In genomic region chr2:241358470-241358869, GRCh38 we compare ENCODE assay signal across 1 cellular context.
A peak's percentile ranks its signal among the peaks of the same experiment; 100 is the strongest.
TF ChIP-seq lines count a peak whose summit lies in the region.

No MANE protein-coding gene starts in this region.

TF ChIP-seq in GM12878, 131 proteins besides CTCF, POLR2A, EP300 and RAD21 (continued from another document):
- TF ChIP-seq ATF2 (IDR thresholded peaks at IDR 0.05; ENCODE audit: low read length): peak; percentile 52; the same call in 1 of the 2 replicates
- no peak for TF ChIP-seq MYC (IDR thresholded peaks at IDR 0.05; ENCODE audit: insufficient read depth, insufficient read length, insufficient replicate concordance, low read length, severe bottlenecking)
- peak; percentile 22; the same call in 1 of the 2 replicates for TF ChIP-seq SMC3 (IDR thresholded peaks at IDR 0.05; ENCODE audit: borderline replicate concordance, low read length)
- TF ChIP-seq ATF3 (IDR thresholded peaks at IDR 0.05; ENCODE audit: borderline replicate concordance, extremely low read depth, low read depth, low read length): no peak
- no peak for TF ChIP-seq RBBP5 (conservative IDR thresholded peaks at IDR 0.05)
- no peak for TF ChIP-seq EGR1 (IDR thresholded peaks at IDR 0.05; ENCODE audit: borderline replicate concordance in 1 of 2, low read depth in 2 of 2, low read length in 2 of 2)
- no peak for TF ChIP-seq E2F4 (IDR thresholded peaks at IDR 0.05; ENCODE audit: low read depth, low read length)
- peak; percentile 91 for TF ChIP-seq ZNF687 (IDR thresholded peaks at IDR 0.05)
- no peak for TF ChIP-seq SREBF2 (IDR thresholded peaks at IDR 0.05; ENCODE audit: low read length)
- TF ChIP-seq NFIC (IDR thresholded peaks at IDR 0.05; ENCODE audit: low read depth, low read length): peak; percentile 68; the same call in 1 of the 2 replicates
- TF ChIP-seq TBL1XR1 (IDR thresholded peaks at IDR 0.05; ENCODE audit: low read depth, low read length): peak; percentile 62
- no peak for TF ChIP-seq BMI1 (IDR thresholded peaks at IDR 0.05; ENCODE audit: borderline replicate concordance)
- TF ChIP-seq NRF1 (conservative IDR thresholded peaks at IDR 0.05; ENCODE audit: low read depth, low read length): no peak
- no peak for TF ChIP-seq CHD4 (IDR thresholded peaks at IDR 0.05)
- TF ChIP-seq CREB1 (IDR thresholded peaks at IDR 0.05; ENCODE audit: low read depth): peak; percentile 93
- no peak; the same call in 1 of the 2 replicates for TF ChIP-seq MTA2 (IDR thresholded peaks at IDR 0.05; ENCODE audit: low read depth)
- TF ChIP-seq POU2F2 (IDR thresholded peaks at IDR 0.05; ENCODE audit: borderline replicate concordance, low read depth, low read length): no peak
- TF ChIP-seq ZNF24 (IDR thresholded peaks at IDR 0.05): no peak
- TF ChIP-seq BHLHE40 (IDR thresholded peaks at IDR 0.05; ENCODE audit: borderline replicate concordance in 1 of 2, low read depth in 2 of 2, low read length in 1 of 2): peak in 1 of 2 experiments; percentile 45; a peak in 1 of 4 replicates
- no peak for TF ChIP-seq CHD2 (IDR thresholded peaks at IDR 0.05; ENCODE audit: borderline replicate concordance, low read depth, low read length)
- TF ChIP-seq ZNF384 (IDR thresholded peaks at IDR 0.05; ENCODE audit: borderline replicate concordance, low read depth, low read length): no peak
- no peak for TF ChIP-seq SRF (IDR thresholded peaks at IDR 0.05; ENCODE audit: low read depth in 2 of 2, low read length in 2 of 2)
- TF ChIP-seq SIX5 (IDR thresholded peaks at IDR 0.05; ENCODE audit: low read depth, low read length, severe bottlenecking): no peak
- no peak for TF ChIP-seq SP1 (IDR thresholded peaks at IDR 0.05; ENCODE audit: low read depth, low read length)
- TF ChIP-seq BCLAF1 (IDR thresholded peaks at IDR 0.05): no peak
- peak; percentile 34 for TF ChIP-seq SKIL (IDR thresholded peaks at IDR 0.05; ENCODE audit: low read depth, poor library complexity, severe bottlenecking)
- no peak for TF ChIP-seq KDM1A (IDR thresholded peaks at IDR 0.05; ENCODE audit: borderline replicate concordance)
- TF ChIP-seq ZBED1 (IDR thresholded peaks at IDR 0.05; ENCODE audit: borderline replicate concordance): peak; percentile 65; the same call in 1 of the 2 replicates
- peak; percentile 58; the same call in 1 of the 2 replicates for TF ChIP-seq RUNX3 (IDR thresholded peaks at IDR 0.05; ENCODE audit: low read length)
- TF ChIP-seq IKZF2 (IDR thresholded peaks at IDR 0.05): peak; percentile 78 to 79; a peak in 3 of 4 replicates
- TF ChIP-seq RELB (IDR thresholded peaks at IDR 0.05; ENCODE audit: low read depth): peak; percentile 47; the same call in 1 of the 2 replicates
TF ChIP-seq in GM12878: peak in this region for 31.
